Comparison of ENCODE assay signal across 1 cellular context in the genomic region with DNA sequence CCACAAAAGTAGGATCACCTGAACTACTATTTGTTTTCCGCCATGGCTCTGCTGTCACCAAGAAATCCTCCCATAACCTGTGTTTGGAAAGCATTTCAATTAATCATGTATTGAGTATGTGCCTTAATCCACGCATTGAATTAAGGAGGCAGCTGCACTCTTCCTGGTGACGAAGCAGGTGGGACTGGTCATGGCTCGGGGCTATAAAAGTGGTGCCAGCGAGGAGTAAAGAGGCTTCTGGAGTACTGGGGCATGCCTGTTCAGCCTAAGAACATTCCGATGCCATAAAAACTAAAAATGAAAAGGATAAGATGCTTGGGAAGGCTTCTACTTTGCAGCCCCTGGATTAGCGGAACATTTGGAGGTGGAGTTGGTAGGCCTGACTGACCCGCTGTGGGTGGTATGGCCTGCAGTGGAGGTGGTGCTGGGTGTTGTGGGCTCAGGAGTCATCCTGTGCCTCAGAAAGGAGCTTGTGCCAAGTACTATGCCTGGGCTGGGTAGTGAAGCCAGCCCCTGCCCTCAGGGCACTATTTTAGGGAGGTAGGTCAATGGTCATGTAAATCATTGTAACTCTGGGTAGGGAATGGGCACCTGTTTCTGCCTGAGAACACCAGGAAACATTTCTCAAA.
TF ChIP-seq lines count a peak whose summit lies in the region.

No MANE protein-coding gene starts in this region.

TF ChIP-seq in HepG2, 621 proteins besides CTCF, POLR2A, EP300 and RAD21 (continued from another document):
- no peak for TF ChIP-seq SSRP1 (CRISPR knock-in tag; IDR thresholded peaks at IDR 0.05)
TF ChIP-seq in HepG2: peak in this region for 0.
